ENCODE assay signal across 19 cellular contexts in genomic region chr17:21680850-21681351, GRCh38. TPM values are rescaled to one million over a fixed set of nuclear protein-coding genes. Genes with fewer than 3 reads are reported as not detected.
"Had no signal": no experiment of that assay in that cellular context is flagged by ENCODE, and none has a peak within 500 bp of the region (broad histone marks: within the 10 kb centered on the region; RNA-seq: fewer than 3 reads in every experiment).

No MANE protein-coding gene starts in this region.

RNA-seq across cellular contexts. Expression of gene KCNJ18, which starts 11.4 kb away (rescaled TPM):
- total RNA-seq: activated B cell treated with CpG ODN at 0.5 μM for 24 hours; activated CD4-positive, alpha-beta T cell treated with anti-CD3 and anti-CD28 coated beads for 36 hours; activated T-cell treated with anti-CD3 and anti-CD28 coated beads, Interleukin-2, amount 50 U/mL, for 72 hours; body of pancreas; cardiac muscle cell; chondrocyte; epithelial cell of proximal tubule; fibroblast of villous mesenchyme; heart left ventricle; left colon; lung microvascular endothelial cell; mesothelial cell of epicardium; naive thymus-derived CD8-positive, alpha-beta T cell; osteoblast; progenitor cell of endocrine pancreas; subcutaneous adipose tissue; T-helper 17 cell; tibial nerve; uterus had no signal
- polyA plus RNA-seq: cardiac muscle cell; heart left ventricle; naive thymus-derived CD8-positive, alpha-beta T cell had no signal
